Comparison of ENCODE assay signal across 9 cellular contexts in genomic region chr2:227033471-227034148, GRCh38.
A peak's percentile ranks its signal among the peaks of the same experiment; 100 is the strongest.
DNase-seq lines count a peak whose midpoint lies in the region; ATAC-seq and TF ChIP-seq lines count a peak whose summit lies in the region.
"Had no signal": no experiment of that assay in that cellular context is flagged by ENCODE, and none has a peak within 500 bp of the region (broad histone marks: within the 10 kb centered on the region; RNA-seq: fewer than 3 reads in every experiment).

No MANE protein-coding gene starts in this region.

- no peak overlapping the region for H3K4me3 ChIP-seq in LNCaP clone FGC (ENCODE audit: low read depth, low read length)
- H3K4me3 ChIP-seq: upper lobe of left lung had no signal

- peaks cover 15% of the 10 kb centered on the region for H3K27me3 Mint-ChIP-seq in activated CD4-positive, alpha-beta T cell treated with anti-CD3 and anti-CD28 coated beads for 36 hours
- H3K27me3 Mint-ChIP-seq in stimulated activated naive CD8-positive, alpha-beta T cell treated with anti-CD3 and anti-CD28 coated beads, Interleukin-15, amount 100 ng/mL, for 72 hours: peaks cover 30% of the 10 kb centered on the region

- H3K4me3 Mint-ChIP-seq in activated CD4-positive, alpha-beta T cell treated with anti-CD3 and anti-CD28 coated beads for 36 hours: no peak overlapping the region
- H3K4me3 Mint-ChIP-seq in stimulated activated naive CD8-positive, alpha-beta T cell treated with anti-CD3 and anti-CD28 coated beads, Interleukin-15, amount 100 ng/mL, for 72 hours: no peak overlapping the region

- H3K4me1 Mint-ChIP-seq in activated CD4-positive, alpha-beta T cell treated with anti-CD3 and anti-CD28 coated beads for 36 hours: no peaks in the 10 kb centered on the region
- H3K4me1 Mint-ChIP-seq in stimulated activated naive CD8-positive, alpha-beta T cell treated with anti-CD3 and anti-CD28 coated beads, Interleukin-15, amount 100 ng/mL, for 72 hours: no peaks in the 10 kb centered on the region

- CTCF ChIA-PET in activated CD4-positive, alpha-beta T cell treated with anti-CD3 and anti-CD28 coated beads for 36 hours (lab: Charles Lee): interaction anchor here (0.6 to 1.1 kb wide), 5 partner anchors 9 to 926 kb away, joined by 3 to 4 read pairs (median 3); no protein-coding TSS in a partner anchor

- H3K9me3 Mint-ChIP-seq in activated CD4-positive, alpha-beta T cell treated with anti-CD3 and anti-CD28 coated beads for 36 hours (ENCODE audit: low read depth): no peaks in the 10 kb centered on the region
- no peaks in the 10 kb centered on the region for H3K9me3 Mint-ChIP-seq in stimulated activated naive CD8-positive, alpha-beta T cell treated with anti-CD3 and anti-CD28 coated beads, Interleukin-15, amount 100 ng/mL, for 72 hours

- intact Hi-C loops in activated CD4-positive, alpha-beta T cell treated with anti-CD3 and anti-CD28 coated beads for 36 hours (cut with DNase I, micrococcal nuclease): loop anchor here in 1 of 2 experiments (5.0 kb wide), 1 partner anchor 74 kb away; no protein-coding TSS in a partner anchor

- no peaks in the 10 kb centered on the region for H3K36me3 Mint-ChIP-seq in activated CD4-positive, alpha-beta T cell treated with anti-CD3 and anti-CD28 coated beads for 36 hours (ENCODE audit: low read depth)

- POLR2A ChIA-PET in activated CD4-positive, alpha-beta T cell treated with anti-CD3 and anti-CD28 coated beads for 36 hours (lab: Charles Lee): interaction anchor here (1.1 kb wide), 1 partner anchor 246 kb away, joined by 3 read pairs; no protein-coding TSS in a partner anchor

- no peak overlapping the region for H3K27ac Mint-ChIP-seq in activated CD4-positive, alpha-beta T cell treated with anti-CD3 and anti-CD28 coated beads for 36 hours
- no peak overlapping the region for H3K27ac Mint-ChIP-seq in stimulated activated naive CD8-positive, alpha-beta T cell treated with anti-CD3 and anti-CD28 coated beads, Interleukin-15, amount 100 ng/mL, for 72 hours

- peak; percentile 64 for ATAC-seq in activated CD4-positive, alpha-beta T cell treated with anti-CD3 and anti-CD28 coated beads for 36 hours
- ATAC-seq in GM21529 (IDR thresholded peaks at IDR 0.05; ENCODE audit: unreplicated experiment): peak; percentile 76
- ATAC-seq in stimulated activated naive CD8-positive, alpha-beta T cell treated with anti-CD3 and anti-CD28 coated beads, Interleukin-15, amount 100 ng/mL, for 72 hours: peak; percentile 60

- TF ChIP-seq CTCF in LNCaP clone FGC (IDR thresholded peaks at IDR 0.05; ENCODE audit: control insufficient read depth, extremely low read depth, insufficient read depth): peak; percentile 76

- DNase-seq in activated CD4-positive, alpha-beta T cell treated with anti-CD3 and anti-CD28 coated beads for 36 hours: peak; percentile 55
- DNase-seq in activated CD4-positive, alpha-beta T cell treated with anti-CD3 and anti-CD28 coated beads for 4 hours: no peak
- DNase-seq in LNCaP clone FGC (ENCODE audit: low read depth) (no peak), iPS-NIHi7 (ENCODE audit: extremely low spot score) (peak; percentile 89), NOMO-1 treated with DMSO at 0.1 percent for 48 hours (lab: John Stamatoyannopoulos, UW; ENCODE audit: unreplicated experiment) (no peak)
- DNase-seq in activated naive CD4-positive, alpha-beta T cell treated with anti-CD3 and anti-CD28 coated beads, Interleukin-2, amount 50 U/mL, for 16 hours: peak; percentile 21
- peak; percentile 8 to 23 for DNase-seq in stimulated activated naive CD8-positive, alpha-beta T cell treated with anti-CD3 and anti-CD28 coated beads, Interleukin-15, amount 100 ng/mL, for 72 hours

Comparison
In these comparisons a context has a peak if more than half of its experiments do, and no peak if none do; other contexts are left out.
1. DNase-seq: peak in activated CD4-positive, alpha-beta T cell treated with anti-CD3 and anti-CD28 coated beads for 36 hours (single experiment), activated naive CD4-positive, alpha-beta T cell treated with anti-CD3 and anti-CD28 coated beads, Interleukin-2, amount 50 U/mL, for 16 hours (single experiment), iPS-NIHi7 (single experiment) and stimulated activated naive CD8-positive, alpha-beta T cell treated with anti-CD3 and anti-CD28 coated beads, Interleukin-15, amount 100 ng/mL, for 72 hours (2 of 2); none in activated CD4-positive, alpha-beta T cell treated with anti-CD3 and anti-CD28 coated beads for 4 hours (0 of 2), LNCaP clone FGC (single experiment) and NOMO-1 treated with DMSO at 0.1 percent for 48 hours (single experiment).
2. Peak in every context shown above with its lines, with median percentiles within 50 percentile points of each other: ATAC-seq.